21 cellular contexts compared by ENCODE assay signal in the genomic region with DNA sequence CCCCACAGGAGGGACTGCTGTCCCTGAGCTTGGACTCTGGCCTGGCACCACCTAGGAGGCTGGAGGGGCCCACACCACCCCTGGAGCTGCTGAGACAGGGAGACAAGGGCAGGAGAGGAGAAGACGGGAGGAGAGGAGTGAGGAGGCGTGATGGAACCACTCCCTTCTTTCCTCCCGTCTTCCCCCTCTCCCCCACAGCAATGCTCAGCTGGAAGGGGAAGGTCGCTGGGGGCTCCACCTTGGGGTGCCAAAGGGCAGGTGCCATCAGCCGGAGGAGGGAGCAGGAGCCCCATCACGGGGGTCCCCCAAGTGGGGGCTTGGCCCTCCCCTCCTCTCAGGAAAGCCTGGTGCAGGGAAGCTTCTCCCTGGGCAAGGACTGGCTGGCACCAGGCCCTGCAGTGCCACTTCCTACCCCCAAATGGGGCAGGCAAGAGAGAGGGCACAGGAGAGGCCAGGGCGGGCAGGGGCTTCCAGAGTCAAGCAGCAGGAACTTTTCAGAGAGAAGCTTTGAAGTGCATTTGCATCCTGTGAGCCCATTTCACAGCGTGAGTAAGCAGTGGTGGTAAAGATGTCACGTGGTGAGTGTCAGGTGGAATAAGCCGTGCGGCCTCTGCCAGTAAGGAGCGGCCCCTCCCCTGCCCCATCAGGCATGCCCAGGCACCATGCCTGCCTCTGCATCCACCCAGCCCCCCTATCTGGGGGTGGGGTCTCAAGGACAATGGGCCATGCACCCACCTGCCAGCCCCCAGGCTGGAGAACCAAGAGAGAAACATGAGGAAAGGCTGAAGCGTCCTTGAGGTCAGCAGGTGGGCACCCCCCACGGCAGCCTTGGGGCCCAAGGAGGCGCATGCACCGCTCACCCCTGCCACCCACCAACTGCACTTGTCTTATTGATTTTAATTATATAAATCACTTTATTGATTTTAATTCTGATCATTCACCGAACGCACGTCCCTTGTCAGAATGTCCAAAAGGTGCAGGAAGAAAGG. TPM values are rescaled to one million over a fixed set of nuclear protein-coding genes. Genes with fewer than 3 reads are reported as not detected.
"Had no signal": no experiment of that assay in that cellular context is flagged by ENCODE, and none has a peak within 500 bp of the region (broad histone marks: within the 10 kb centered on the region; RNA-seq: fewer than 3 reads in every experiment).

No MANE protein-coding gene starts in this region.

- H3K27me3 ChIP-seq: vagina had no signal

- H3K36me3 ChIP-seq: tibial nerve, vagina had no signal

- ATAC-seq: activated CD8-positive, alpha-beta T cell treated with anti-CD3 and anti-CD28 coated beads for 36 hours; effector memory CD8-positive, alpha-beta T cell; foreskin keratinocyte; T-helper 17 cell had no signal

- H3K9me3 Mint-ChIP-seq: activated CD8-positive, alpha-beta T cell treated with anti-CD3 and anti-CD28 coated beads for 36 hours; activated naive CD8-positive, alpha-beta T cell treated with anti-CD3 and anti-CD28 coated beads, Interleukin-2, amount 10 ng/mL, durations not matched to agents 7 days and 5 days; dendritic cell treated with granulocyte-macrophage colony-stimulating factor and Interleukin-4, amounts not matched to agents 40 ng/mL and 50 ng/mL, for 4 days had no signal

- H3K9ac ChIP-seq: parathyroid adenoma had no signal

- H3K4me3 ChIP-seq: lung, tibial nerve, vagina had no signal

- H3K27ac Mint-ChIP-seq: activated CD8-positive, alpha-beta T cell treated with anti-CD3 and anti-CD28 coated beads for 36 hours; activated naive CD8-positive, alpha-beta T cell treated with anti-CD3 and anti-CD28 coated beads, Interleukin-2, amount 10 ng/mL, durations not matched to agents 7 days and 5 days; dendritic cell treated with granulocyte-macrophage colony-stimulating factor and Interleukin-4, amounts not matched to agents 40 ng/mL and 50 ng/mL, for 4 days; effector memory CD8-positive, alpha-beta T cell; immature natural killer cell; T-helper 17 cell had no signal

- H3K4me1 ChIP-seq: foreskin keratinocyte, parathyroid adenoma had no signal

- H3K36me3 Mint-ChIP-seq: activated naive CD8-positive, alpha-beta T cell treated with anti-CD3 and anti-CD28 coated beads, Interleukin-2, amount 10 ng/mL, durations not matched to agents 7 days and 5 days; immature natural killer cell had no signal

- H3K9me3 ChIP-seq: tibial nerve, vagina had no signal

- H3K79me2 ChIP-seq: parathyroid adenoma had no signal

- H3K4me3 Mint-ChIP-seq: activated CD8-positive, alpha-beta T cell treated with anti-CD3 and anti-CD28 coated beads for 36 hours; activated naive CD8-positive, alpha-beta T cell treated with anti-CD3 and anti-CD28 coated beads, Interleukin-2, amount 10 ng/mL, durations not matched to agents 7 days and 5 days; dendritic cell treated with granulocyte-macrophage colony-stimulating factor and Interleukin-4, amounts not matched to agents 40 ng/mL and 50 ng/mL, for 4 days; effector memory CD8-positive, alpha-beta T cell; immature natural killer cell; T-helper 17 cell had no signal

- DNase-seq: activated CD4-positive, alpha-beta T cell treated with anti-CD3 and anti-CD28 coated beads for 4 hours; activated CD8-positive, alpha-beta T cell treated with anti-CD3 and anti-CD28 coated beads for 36 hours; cerebellar nuclear complex; effector memory CD8-positive, alpha-beta T cell; foreskin keratinocyte; head of caudate nucleus; immature natural killer cell; midbrain; small intestine; stimulated activated CD4-positive, alpha-beta T cell treated with anti-CD3 and anti-CD28 coated beads, Interleukin-4, amount 100 ng/mL, for 4 hours; stimulated activated CD8-positive, alpha-beta memory T cell treated with anti-CD3 and anti-CD28 coated beads, Interleukin-4, amount 100 ng/mL, for 48 hours; stimulated activated naive CD4-positive, alpha-beta T cell treated with Interleukin-2 at 50 U/mL for 16 hours; substantia nigra had no signal

- H3K27ac ChIP-seq: foreskin keratinocyte, parathyroid adenoma, tibial nerve, vagina had no signal

- H2AFZ ChIP-seq: parathyroid adenoma had no signal

RNA-seq across cellular contexts. Expression of a gene that starts 4.9 kb away (rescaled TPM):
- total RNA-seq: activated naive CD8-positive, alpha-beta T cell treated with anti-CD3 and anti-CD28 coated beads, Interleukin-2, amount 10 ng/mL, durations not matched to agents 7 days and 5 days had no signal
- polyA plus RNA-seq: immature natural killer cell had no signal

RNA-seq across cellular contexts. Expression of a gene that starts 26.7 kb away (rescaled TPM):
- total RNA-seq: activated CD8-positive, alpha-beta T cell treated with anti-CD3 and anti-CD28 coated beads for 36 hours; activated naive CD8-positive, alpha-beta T cell treated with anti-CD3 and anti-CD28 coated beads, Interleukin-2, amount 10 ng/mL, durations not matched to agents 7 days and 5 days; foreskin keratinocyte; lung; renal cortical epithelial cell; T-helper 17 cell; vagina had no signal
- polyA plus RNA-seq: foreskin keratinocyte, immature natural killer cell had no signal

RNA-seq across cellular contexts. Expression of a gene that starts 37.3 kb away (rescaled TPM):
- total RNA-seq: activated CD8-positive, alpha-beta T cell treated with anti-CD3 and anti-CD28 coated beads for 36 hours; activated naive CD8-positive, alpha-beta T cell treated with anti-CD3 and anti-CD28 coated beads, Interleukin-2, amount 10 ng/mL, durations not matched to agents 7 days and 5 days; T-helper 17 cell had no signal
- polyA plus RNA-seq: immature natural killer cell had no signal
